Comparison of ENCODE assay signal across 1 cellular context in the genomic region with DNA sequence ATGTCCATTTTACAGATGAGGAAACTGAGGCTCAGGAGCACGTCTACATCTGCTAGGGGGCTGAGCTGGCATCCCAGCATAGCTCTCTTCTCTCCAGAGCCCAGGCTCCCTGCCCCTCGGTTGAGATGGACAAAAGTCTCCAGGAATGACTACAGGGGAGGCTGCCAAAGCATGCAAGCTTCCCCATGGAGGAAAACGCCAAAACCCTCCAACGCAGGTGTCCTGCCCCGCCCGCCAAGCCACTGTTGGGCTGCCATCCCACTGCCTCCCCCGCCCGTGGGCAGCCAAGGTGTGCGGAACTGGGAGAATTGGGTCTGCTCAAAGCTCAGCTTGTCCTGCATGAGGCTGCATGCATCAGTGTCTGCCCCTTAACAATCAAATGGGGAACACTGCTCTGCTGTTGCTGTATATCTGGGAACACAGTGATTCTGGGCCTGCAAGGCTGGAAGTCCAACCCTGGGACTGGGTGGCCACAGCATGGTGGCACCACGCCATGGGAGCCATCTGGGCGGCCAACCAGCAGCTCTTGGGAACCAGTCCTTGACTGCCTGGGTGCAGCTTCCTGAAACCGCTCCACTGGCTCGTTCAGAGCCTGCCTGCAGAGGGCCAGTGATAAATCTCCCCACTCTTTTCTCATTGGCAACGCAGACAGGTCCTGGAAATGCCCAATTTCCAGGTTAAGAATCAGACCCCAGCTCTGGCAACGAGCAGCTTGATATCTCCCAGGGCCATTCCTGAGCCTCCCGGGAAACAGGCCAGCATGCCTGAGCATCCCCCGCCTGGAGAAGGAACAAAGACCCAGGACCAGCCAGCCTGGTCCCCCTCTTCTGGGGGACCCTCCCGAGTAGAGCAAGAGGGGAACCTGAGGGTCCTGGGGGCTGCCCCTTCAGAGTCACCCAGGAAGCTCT.
TF ChIP-seq lines count a peak whose summit lies in the region.

No MANE protein-coding gene starts in this region.

TF ChIP-seq in WTC11, 78 proteins besides CTCF, POLR2A, EP300 and RAD21 (continued from another document):
- TF ChIP-seq, protein P1, sequence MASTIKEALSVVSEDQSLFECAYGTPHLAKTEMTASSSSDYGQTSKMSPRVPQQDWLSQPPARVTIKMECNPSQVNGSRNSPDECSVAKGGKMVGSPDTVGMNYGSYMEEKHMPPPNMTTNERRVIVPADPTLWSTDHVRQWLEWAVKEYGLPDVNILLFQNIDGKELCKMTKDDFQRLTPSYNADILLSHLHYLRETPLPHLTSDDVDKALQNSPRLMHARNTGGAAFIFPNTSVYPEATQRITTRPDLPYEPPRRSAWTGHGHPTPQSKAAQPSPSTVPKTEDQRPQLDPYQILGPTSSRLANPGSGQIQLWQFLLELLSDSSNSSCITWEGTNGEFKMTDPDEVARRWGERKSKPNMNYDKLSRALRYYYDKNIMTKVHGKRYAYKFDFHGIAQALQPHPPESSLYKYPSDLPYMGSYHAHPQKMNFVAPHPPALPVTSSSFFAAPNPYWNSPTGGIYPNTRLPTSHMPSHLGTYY (CRISPR knock-in tag; IDR thresholded peaks at IDR 0.05) = no peak
- no peak for TF ChIP-seq ZNF121 (CRISPR knock-in tag; IDR thresholded peaks at IDR 0.05)
TF ChIP-seq in WTC11: peak in this region for 0.
